In genomic region chr3:58630710-58631092, GRCh38 we compare ENCODE assay signal across 2 cellular contexts.
TF ChIP-seq lines count a peak whose summit lies in the region.

No MANE protein-coding gene starts in this region.

TF ChIP-seq in IMR-90, 13 proteins besides CTCF, POLR2A, EP300 and RAD21:
- no peak for TF ChIP-seq MAFK (IDR thresholded peaks at IDR 0.05; ENCODE audit: low read depth, low read length)

TF ChIP-seq in H1, 55 proteins besides CTCF, POLR2A, EP300 and RAD21:
- TF ChIP-seq, protein P1, sequence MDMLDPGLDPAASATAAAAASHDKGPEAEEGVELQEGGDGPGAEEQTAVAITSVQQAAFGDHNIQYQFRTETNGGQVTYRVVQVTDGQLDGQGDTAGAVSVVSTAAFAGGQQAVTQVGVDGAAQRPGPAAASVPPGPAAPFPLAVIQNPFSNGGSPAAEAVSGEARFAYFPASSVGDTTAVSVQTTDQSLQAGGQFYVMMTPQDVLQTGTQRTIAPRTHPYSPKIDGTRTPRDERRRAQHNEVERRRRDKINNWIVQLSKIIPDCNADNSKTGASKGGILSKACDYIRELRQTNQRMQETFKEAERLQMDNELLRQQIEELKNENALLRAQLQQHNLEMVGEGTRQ (IDR thresholded peaks at IDR 0.05; ENCODE audit: low read length): no peak
- no peak for TF ChIP-seq SP4 (IDR thresholded peaks at IDR 0.05; ENCODE audit: low read length)
- no peak for TF ChIP-seq YY1 (IDR thresholded peaks at IDR 0.05; ENCODE audit: low read depth, low read length)
- TF ChIP-seq CHD7 (IDR thresholded peaks at IDR 0.05; ENCODE audit: insufficient replicate concordance, low read length): no peak
- no peak for TF ChIP-seq TEAD4 (IDR thresholded peaks at IDR 0.05; ENCODE audit: low read depth, low read length)
- TF ChIP-seq MAFK (IDR thresholded peaks at IDR 0.05; ENCODE audit: low read depth, low read length): no peak
